1 cellular context compared by ENCODE assay signal in the genomic region with DNA sequence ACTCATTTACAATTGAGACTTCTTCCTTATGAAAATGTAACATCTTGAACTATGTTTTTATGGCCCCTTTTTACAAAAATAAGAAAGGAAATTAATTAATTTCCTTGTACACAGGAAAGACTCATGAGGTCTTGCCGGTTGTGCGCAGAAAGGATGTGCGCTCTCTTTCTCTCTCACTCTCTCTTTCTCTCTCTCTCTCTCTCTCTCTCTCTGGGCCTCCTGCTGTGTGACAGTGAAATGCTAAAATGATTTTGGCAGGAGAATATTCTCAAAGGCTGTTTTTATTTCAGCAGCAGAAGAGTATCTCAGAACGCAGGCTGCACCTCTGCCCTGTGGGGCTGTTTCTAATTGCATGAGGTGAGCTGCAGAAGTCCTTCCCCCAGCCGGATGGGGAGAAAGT.
TF ChIP-seq lines count a peak whose summit lies in the region.

No MANE protein-coding gene starts in this region.

TF ChIP-seq in H1, 55 proteins besides CTCF, POLR2A, EP300 and RAD21:
- TF ChIP-seq CHD7 (IDR thresholded peaks at IDR 0.05; ENCODE audit: insufficient replicate concordance, low read length) (no peak), POLR2AphosphoS5 (IDR thresholded peaks at IDR 0.05; ENCODE audit: low read depth, low read length) (no peak), POU5F1 (IDR thresholded peaks at IDR 0.05; ENCODE audit: low read depth, low read length) (no peak), FOSL1 (IDR thresholded peaks at IDR 0.05; ENCODE audit: insufficient read depth, low read depth, low read length) (no peak), BACH1 (IDR thresholded peaks at IDR 0.05; ENCODE audit: low read length) (no peak), YY1 (IDR thresholded peaks at IDR 0.05; ENCODE audit: low read depth, low read length) (no peak), HDAC6 (IDR thresholded peaks at IDR 0.05; ENCODE audit: low read depth, low read length) (no peak), MAX (IDR thresholded peaks at IDR 0.05) (no peak), TAF1 (IDR thresholded peaks at IDR 0.05; ENCODE audit: low read depth, low read length) (no peak), SUZ12 (IDR thresholded peaks at IDR 0.05; ENCODE audit: low read length) (no peak), SAP30 (IDR thresholded peaks at IDR 0.05; ENCODE audit: insufficient read depth, insufficient replicate concordance, low read length) (no peak), TCF12 (IDR thresholded peaks at IDR 0.05; ENCODE audit: low read depth, low read length) (no peak), SIN3A (conservative IDR thresholded peaks at IDR 0.05 in 1 of 2, IDR thresholded peaks at IDR 0.05 in 1 of 2; ENCODE audit: low read depth in 1 of 2, low read length in 2 of 2) (no peak), SIRT6 (IDR thresholded peaks at IDR 0.05; ENCODE audit: low read length) (no peak), TBP (IDR thresholded peaks at IDR 0.05; ENCODE audit: low read depth, low read length) (no peak), EZH2 (IDR thresholded peaks at IDR 0.05; ENCODE audit: low read depth, low read length, severe bottlenecking) (no peak), TAF7 (optimal IDR thresholded peaks at IDR 0.05; ENCODE audit: borderline replicate concordance, low read depth, low read length) (no peak), RXRA (IDR thresholded peaks at IDR 0.05; ENCODE audit: insufficient read depth, low read depth, low read length) (no peak)
- TF ChIP-seq, protein P1, sequence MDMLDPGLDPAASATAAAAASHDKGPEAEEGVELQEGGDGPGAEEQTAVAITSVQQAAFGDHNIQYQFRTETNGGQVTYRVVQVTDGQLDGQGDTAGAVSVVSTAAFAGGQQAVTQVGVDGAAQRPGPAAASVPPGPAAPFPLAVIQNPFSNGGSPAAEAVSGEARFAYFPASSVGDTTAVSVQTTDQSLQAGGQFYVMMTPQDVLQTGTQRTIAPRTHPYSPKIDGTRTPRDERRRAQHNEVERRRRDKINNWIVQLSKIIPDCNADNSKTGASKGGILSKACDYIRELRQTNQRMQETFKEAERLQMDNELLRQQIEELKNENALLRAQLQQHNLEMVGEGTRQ (IDR thresholded peaks at IDR 0.05; ENCODE audit: low read length), result no peak
